11 cellular contexts compared by ENCODE assay signal in the genomic region with DNA sequence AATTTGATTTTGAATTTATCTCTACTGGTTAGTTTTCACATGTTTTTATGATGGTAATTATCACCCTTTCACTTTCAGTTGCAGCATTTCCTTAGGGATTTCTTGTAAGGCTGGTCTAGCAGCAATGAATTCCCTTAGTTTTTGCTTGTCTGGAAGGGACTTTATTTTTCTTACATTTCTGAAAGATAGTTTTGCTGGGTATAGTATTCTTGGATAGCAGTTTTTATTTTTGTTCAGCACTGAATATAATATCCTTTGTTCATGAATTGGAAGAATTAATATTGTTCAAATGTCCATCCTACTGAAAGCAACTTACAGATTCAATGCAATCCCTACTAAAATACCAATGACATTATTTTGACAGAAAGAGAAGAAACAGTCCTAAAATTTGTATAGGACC. TPM values are rescaled to one million over a fixed set of nuclear protein-coding genes. Genes with fewer than 3 reads are reported as not detected.
"Had no signal": no experiment of that assay in that cellular context is flagged by ENCODE, and none has a peak within 500 bp of the region (broad histone marks: within the 10 kb centered on the region; RNA-seq: fewer than 3 reads in every experiment).

No MANE protein-coding gene starts in this region.

- H3K4me2 ChIP-seq: GM23338, KMS-11 had no signal

- DNase-seq: H9, HCEC 1CT, HFFc6, IMR-90, KBM-7 had no signal

- FAIRE-seq: H1, H54 had no signal

- H3K4me3 ChIP-seq: GM23338 had no signal

- H2AFZ ChIP-seq: GM23338 had no signal

- H3K9ac ChIP-seq: KMS-11 had no signal

- H3K27ac ChIP-seq: HL-60, KMS-11 had no signal

- ATAC-seq: GM23338 had no signal

RNA-seq across cellular contexts. Expression of a gene that starts 30.2 kb away (rescaled TPM):
- total RNA-seq: GM23338, H1, H9, HFFc6, HT1080 had no signal
- polyA plus RNA-seq: GM23338, H1 had no signal
